In the genomic region with DNA sequence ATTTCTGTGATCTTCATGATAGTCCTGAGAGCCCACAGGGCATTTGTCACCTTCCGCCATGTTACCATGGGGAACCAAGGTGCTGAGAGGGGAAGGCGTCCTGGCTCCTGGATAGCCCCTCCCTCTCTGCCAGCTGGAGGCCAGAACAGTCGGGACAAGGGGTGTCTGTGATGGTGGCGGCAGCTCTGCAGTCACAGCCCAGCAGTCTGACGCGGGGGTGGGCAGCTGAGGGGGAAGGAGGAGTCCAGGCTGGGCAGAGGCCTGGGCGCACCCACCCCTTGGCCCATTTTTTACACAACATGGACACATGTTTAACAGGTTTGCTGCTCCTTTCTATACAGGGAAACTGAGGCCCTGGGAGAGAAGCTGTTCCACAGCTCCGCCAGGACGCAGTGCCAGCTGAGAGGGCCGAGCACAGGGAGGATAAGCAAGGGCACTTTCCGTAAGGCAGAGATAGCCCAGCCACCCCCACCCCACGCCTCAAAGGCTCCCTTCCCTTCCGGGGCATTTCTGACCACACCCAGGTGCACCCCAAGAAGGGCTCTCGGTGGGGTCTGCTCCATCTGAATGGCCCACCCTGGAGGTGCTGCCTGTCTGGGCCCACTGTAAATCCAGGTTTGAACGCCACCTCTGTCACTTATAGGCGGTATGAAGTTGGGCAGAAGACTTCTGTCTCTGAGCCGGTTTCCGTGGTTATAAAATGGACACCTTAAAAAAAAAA, we compare ENCODE assay signal across 1 cellular context.
TF ChIP-seq lines count a peak whose summit lies in the region.

No MANE protein-coding gene starts in this region.

TF ChIP-seq in IMR-90, 13 proteins besides CTCF, POLR2A, EP300 and RAD21:
- no peak for TF ChIP-seq SMC3 (IDR thresholded peaks at IDR 0.05; ENCODE audit: low read depth, low read length)
- no peak for TF ChIP-seq MAFK (IDR thresholded peaks at IDR 0.05; ENCODE audit: low read depth, low read length)
- TF ChIP-seq MXI1 (IDR thresholded peaks at IDR 0.05; ENCODE audit: borderline replicate concordance, low read depth, low read length): no peak
TF ChIP-seq in IMR-90: peak in this region for 0.
